24 cellular contexts compared by ENCODE assay signal in the genomic region with DNA sequence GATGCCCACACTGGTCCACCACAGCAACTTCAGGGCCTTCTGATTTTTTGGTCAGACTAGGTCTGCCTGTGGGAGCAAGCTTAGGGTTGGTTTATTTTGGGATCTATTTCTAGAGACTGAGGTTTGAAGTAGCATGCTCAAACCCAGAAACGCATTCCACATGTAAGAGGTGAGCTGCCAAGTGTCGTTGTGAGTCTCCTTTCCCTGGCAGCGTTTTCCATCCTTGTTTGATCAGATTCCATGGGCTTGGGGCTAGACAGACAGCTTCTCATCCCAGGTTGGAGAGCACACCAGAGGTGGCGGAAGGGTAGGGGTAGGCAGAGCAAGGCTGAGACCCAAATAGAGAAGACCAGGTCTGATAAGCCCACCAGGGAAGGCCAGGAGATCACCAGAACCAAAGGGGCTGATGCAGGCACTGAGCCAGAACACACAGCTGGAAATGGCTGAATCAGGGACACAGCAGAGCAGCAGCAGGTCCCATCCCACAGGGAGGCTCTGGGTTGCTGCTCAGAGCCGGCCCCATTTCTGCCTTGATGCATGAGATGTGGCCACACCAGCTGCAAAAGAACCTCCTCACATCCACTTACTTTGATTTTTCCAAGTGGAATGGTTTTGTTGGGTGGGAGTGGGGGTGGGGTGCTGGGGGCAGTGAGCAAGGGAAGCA.
DNase-seq lines count a peak whose midpoint lies in the region; ATAC-seq and TF ChIP-seq lines count a peak whose summit lies in the region.
"Had no signal": no experiment of that assay in that cellular context is flagged by ENCODE, and none has a peak within 500 bp of the region (broad histone marks: within the 10 kb centered on the region; RNA-seq: fewer than 3 reads in every experiment).

No MANE protein-coding gene starts in this region.

- H3K36me3 ChIP-seq in breast epithelium, result no peaks in the 10 kb centered on the region
- no peaks in the 10 kb centered on the region for H3K36me3 ChIP-seq in ascending aorta
- no peaks in the 10 kb centered on the region for H3K36me3 ChIP-seq in thoracic aorta
- H3K36me3 ChIP-seq: HAP-1, upper lobe of right lung had no signal

- TF ChIP-seq CTCF in breast epithelium (IDR thresholded peaks at IDR 0.05), result no peak
- TF ChIP-seq CTCF in MCF 10A (IDR thresholded peaks at IDR 0.05; ENCODE audit: unreplicated experiment), result no peak
- no peak for TF ChIP-seq CTCF in ascending aorta (IDR thresholded peaks at IDR 0.05)
- no peak for TF ChIP-seq CTCF in thoracic aorta (IDR thresholded peaks at IDR 0.05)
- no peak for TF ChIP-seq CTCF in RWPE1 (conservative IDR thresholded peaks at IDR 0.05; ENCODE audit: low read depth)

- CTCF ChIA-PET in MCF 10A (lab: Yijun Ruan, JAX), result interaction anchor here (0.6 to 0.7 kb wide), 2 partner anchors 18 to 19 kb away, joined by 3 read pairs; no protein-coding TSS in a partner anchor
- CTCF ChIA-PET in RWPE1 (lab: Yijun Ruan, JAX), result interaction anchor here (0.5 kb wide), 1 partner anchor 101 kb away, joined by 3 read pairs; no protein-coding TSS in a partner anchor

- no peak overlapping the region for H3K4me3 ChIP-seq in breast epithelium
- no peak overlapping the region for H3K4me3 ChIP-seq in ascending aorta
- no peak overlapping the region for H3K4me3 ChIP-seq in thoracic aorta
- H3K4me3 ChIP-seq: HAP-1, lung, SK-N-MC, upper lobe of right lung had no signal

- peaks cover 0 to 10% of the 10 kb centered on the region in 2 donors for H3K4me1 ChIP-seq in breast epithelium
- H3K4me1 ChIP-seq in ascending aorta, result peaks cover 8 to 26% of the 10 kb centered on the region in 2 donors
- H3K4me1 ChIP-seq in thoracic aorta (ENCODE audit: control insufficient read depth in 1 of 2, low read depth in 2 of 2), result peaks cover 6 to 51% of the 10 kb centered on the region in 2 donors
- H3K4me1 ChIP-seq: HAP-1, upper lobe of right lung had no signal

- H3K4me3 Mint-ChIP-seq in MCF 10A (ENCODE audit: unreplicated experiment), result no peak overlapping the region
- H3K4me3 Mint-ChIP-seq: activated naive CD8-positive, alpha-beta T cell treated with anti-CD3 and anti-CD28 coated beads, Interleukin-2, amount 50 U/mL, for 24 hours; dendritic cell treated with granulocyte-macrophage colony-stimulating factor and Interleukin-4, amounts not matched to agents 40 ng/mL and 50 ng/mL, for 4 days; IgD-negative memory B cell had no signal

- H3K9me3 ChIP-seq in breast epithelium, result no peaks in the 10 kb centered on the region
- no peaks in the 10 kb centered on the region for H3K9me3 ChIP-seq in ascending aorta
- no peaks in the 10 kb centered on the region for H3K9me3 ChIP-seq in thoracic aorta
- H3K9me3 ChIP-seq: HAP-1, upper lobe of right lung had no signal

- TF ChIP-seq POLR2A in breast epithelium (IDR thresholded peaks at IDR 0.05), result no peak

- no peaks in the 10 kb centered on the region for H3K9me3 Mint-ChIP-seq in MCF 10A (ENCODE audit: unreplicated experiment)
- H3K9me3 Mint-ChIP-seq: activated naive CD8-positive, alpha-beta T cell treated with anti-CD3 and anti-CD28 coated beads, Interleukin-2, amount 50 U/mL, for 24 hours; dendritic cell treated with granulocyte-macrophage colony-stimulating factor and Interleukin-4, amounts not matched to agents 40 ng/mL and 50 ng/mL, for 4 days had no signal

- intact Hi-C loops in breast epithelium (cut with DNase I; ENCODE audit: low total_unique reads) (no loop called here), MCF 10A (cut with micrococcal nuclease) (no loop called here), ascending aorta (cut with DNase I) (no loop called here), left ventricle myocardium superior (cut with micrococcal nuclease) (no loop called here)

- H3K36me3 Mint-ChIP-seq in MCF 10A (ENCODE audit: insufficient read depth, unreplicated experiment), result no peaks in the 10 kb centered on the region
- H3K36me3 Mint-ChIP-seq: IgD-negative memory B cell had no signal

- DNase-seq in breast epithelium (ENCODE audit: low spot score in 2 of 2), result no peak
- DNase-seq in MCF 10A (ENCODE audit: unreplicated experiment), result no peak
- no peak for DNase-seq in ascending aorta (ENCODE audit: low spot score in 2 of 2)
- no peak for DNase-seq in left ventricle myocardium superior
- no peak for DNase-seq in thoracic aorta (ENCODE audit: low spot score)
- no peak for DNase-seq in RWPE1 (ENCODE audit: low spot score)
- DNase-seq in CD1c-positive myeloid dendritic cell (ENCODE audit: extremely low spot score), result no peak
- DNase-seq: activated CD4-positive, alpha-beta T cell treated with anti-CD3 and anti-CD28 coated beads, Interleukin-2, amount 50 U/mL, for 48 hours; activated effector memory CD4-positive, alpha-beta T cell treated with anti-CD3 and anti-CD28 coated beads, Interleukin-2, amount 50 U/mL, for 16 hours; activated naive CD8-positive, alpha-beta T cell treated with anti-CD3 and anti-CD28 coated beads, Interleukin-2, amount 50 U/mL, for 24 hours; foreskin keratinocyte; islet precursor cell; NCI-H1436; NCI-H510A; nucleus accumbens; retina; upper lobe of right lung had no signal

- H3K4me1 Mint-ChIP-seq in MCF 10A (ENCODE audit: insufficient read depth, unreplicated experiment), result peaks cover 7% of the 10 kb centered on the region
- H3K4me1 Mint-ChIP-seq: activated naive CD8-positive, alpha-beta T cell treated with anti-CD3 and anti-CD28 coated beads, Interleukin-2, amount 50 U/mL, for 24 hours; IgD-negative memory B cell had no signal

- ATAC-seq in left ventricle myocardium superior (peak; percentile 55), thoracic aorta (ENCODE audit: insufficient number of reproducible peaks, low FRiP score, low read depth) (no peak), GM18873 (IDR thresholded peaks at IDR 0.05; ENCODE audit: low FRiP score, unreplicated experiment) (no peak)
- ATAC-seq: activated naive CD8-positive, alpha-beta T cell treated with anti-CD3 and anti-CD28 coated beads, Interleukin-2, amount 50 U/mL, for 24 hours; foreskin keratinocyte; upper lobe of right lung had no signal

- no peaks in the 10 kb centered on the region for H3K27me3 Mint-ChIP-seq in MCF 10A (ENCODE audit: insufficient read depth, unreplicated experiment)

- peak overlapping the region; percentile 38 to 46 for H3K27ac ChIP-seq in breast epithelium
- peak overlapping the region; percentile 74 to 83 for H3K27ac ChIP-seq in ascending aorta
- peak overlapping the region; percentile 62 to 81 for H3K27ac ChIP-seq in thoracic aorta
- H3K27ac ChIP-seq in RWPE1, result no peak overlapping the region
- H3K27ac ChIP-seq: C4-2B, SK-N-MC, upper lobe of right lung had no signal

- no TSS peak for BruUV-seq in MCF 10A (replicated peaks; lab: Mats Ljungman, UMichigan)

- H3K27ac Mint-ChIP-seq in MCF 10A (ENCODE audit: low read depth, unreplicated experiment), result no peak overlapping the region
- H3K27ac Mint-ChIP-seq: activated naive CD8-positive, alpha-beta T cell treated with anti-CD3 and anti-CD28 coated beads, Interleukin-2, amount 50 U/mL, for 24 hours; dendritic cell treated with granulocyte-macrophage colony-stimulating factor and Interleukin-4, amounts not matched to agents 40 ng/mL and 50 ng/mL, for 4 days; IgD-negative memory B cell had no signal

- H3K27me3 ChIP-seq in breast epithelium (no peaks in the 10 kb centered on the region), ascending aorta (no peaks in the 10 kb centered on the region), thoracic aorta (replicated peaks; ENCODE audit: insufficient read depth) (no peaks in the 10 kb centered on the region)
- H3K27me3 ChIP-seq: foreskin keratinocyte, upper lobe of right lung had no signal

- POLR2A ChIA-PET in MCF 10A (lab: Yijun Ruan, JAX), result no interaction called here
- POLR2A ChIA-PET in RWPE1 (lab: Yijun Ruan, JAX; ENCODE audit: low non-redundant PET), result no interaction called here
